Comparison of ENCODE assay signal across 2 cellular contexts in the genomic region with DNA sequence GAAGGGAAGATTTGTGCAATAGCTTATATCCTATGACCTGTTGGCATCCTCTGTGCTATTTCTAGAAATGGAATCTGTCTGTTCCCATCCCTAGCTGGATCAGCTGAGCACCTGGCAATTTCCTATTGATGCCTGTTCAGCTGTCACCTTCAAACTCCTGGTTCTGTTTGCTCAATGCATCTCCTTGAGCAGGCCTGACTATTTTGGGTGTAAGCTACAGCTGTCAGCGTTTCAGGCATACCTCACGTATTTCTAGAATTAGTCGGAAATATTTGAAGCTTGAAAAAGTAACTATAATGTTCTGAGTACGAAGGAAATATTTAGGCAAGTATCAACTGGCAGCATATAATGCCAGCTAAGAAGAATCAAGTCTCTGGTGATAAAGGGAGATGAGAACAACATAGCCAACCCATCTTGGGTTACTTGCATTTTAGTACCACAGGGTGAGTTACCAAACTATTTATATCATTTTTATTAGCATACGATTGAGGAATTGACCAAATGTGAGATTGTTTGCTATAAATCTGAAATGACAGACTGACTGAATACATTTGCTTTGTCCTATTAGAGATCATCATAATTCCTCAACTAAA.
TF ChIP-seq lines count a peak whose summit lies in the region.

No MANE protein-coding gene starts in this region.

TF ChIP-seq in SK-N-SH treated with all-trans-retinoic acid at 6 μM for 48 hours, 23 proteins besides CTCF, POLR2A, EP300 and RAD21:
- TF ChIP-seq, protein P1, sequence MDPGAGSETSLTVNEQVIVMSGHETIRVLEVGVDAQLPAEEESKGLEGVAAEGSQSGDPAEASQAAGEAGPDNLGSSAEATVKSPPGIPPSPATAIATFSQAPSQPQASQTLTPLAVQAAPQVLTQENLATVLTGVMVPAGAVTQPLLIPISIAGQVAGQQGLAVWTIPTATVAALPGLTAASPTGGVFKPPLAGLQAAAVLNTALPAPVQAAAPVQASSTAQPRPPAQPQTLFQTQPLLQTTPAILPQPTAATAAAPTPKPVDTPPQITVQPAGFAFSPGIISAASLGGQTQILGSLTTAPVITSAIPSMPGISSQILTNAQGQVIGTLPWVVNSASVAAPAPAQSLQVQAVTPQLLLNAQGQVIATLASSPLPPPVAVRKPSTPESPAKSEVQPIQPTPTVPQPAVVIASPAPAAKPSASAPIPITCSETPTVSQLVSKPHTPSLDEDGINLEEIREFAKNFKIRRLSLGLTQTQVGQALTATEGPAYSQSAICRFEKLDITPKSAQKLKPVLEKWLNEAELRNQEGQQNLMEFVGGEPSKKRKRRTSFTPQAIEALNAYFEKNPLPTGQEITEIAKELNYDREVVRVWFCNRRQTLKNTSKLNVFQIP (CRISPR knock-in tag; IDR thresholded peaks at IDR 0.05; ENCODE audit: borderline replicate concordance, low read depth): no peak
- TF ChIP-seq, protein P2, sequence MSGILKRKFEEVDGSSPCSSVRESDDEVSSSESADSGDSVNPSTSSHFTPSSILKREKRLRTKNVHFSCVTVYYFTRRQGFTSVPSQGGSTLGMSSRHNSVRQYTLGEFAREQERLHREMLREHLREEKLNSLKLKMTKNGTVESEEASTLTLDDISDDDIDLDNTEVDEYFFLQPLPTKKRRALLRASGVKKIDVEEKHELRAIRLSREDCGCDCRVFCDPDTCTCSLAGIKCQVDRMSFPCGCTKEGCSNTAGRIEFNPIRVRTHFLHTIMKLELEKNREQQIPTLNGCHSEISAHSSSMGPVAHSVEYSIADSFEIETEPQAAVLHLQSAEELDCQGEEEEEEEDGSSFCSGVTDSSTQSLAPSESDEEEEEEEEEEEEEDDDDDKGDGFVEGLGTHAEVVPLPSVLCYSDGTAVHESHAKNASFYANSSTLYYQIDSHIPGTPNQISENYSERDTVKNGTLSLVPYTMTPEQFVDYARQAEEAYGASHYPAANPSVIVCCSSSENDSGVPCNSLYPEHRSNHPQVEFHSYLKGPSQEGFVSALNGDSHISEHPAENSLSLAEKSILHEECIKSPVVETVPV (CRISPR knock-in tag; IDR thresholded peaks at IDR 0.05): no peak

TF ChIP-seq in GM23338, 12 proteins besides CTCF, POLR2A, EP300 and RAD21:
- TF ChIP-seq, protein P3, sequence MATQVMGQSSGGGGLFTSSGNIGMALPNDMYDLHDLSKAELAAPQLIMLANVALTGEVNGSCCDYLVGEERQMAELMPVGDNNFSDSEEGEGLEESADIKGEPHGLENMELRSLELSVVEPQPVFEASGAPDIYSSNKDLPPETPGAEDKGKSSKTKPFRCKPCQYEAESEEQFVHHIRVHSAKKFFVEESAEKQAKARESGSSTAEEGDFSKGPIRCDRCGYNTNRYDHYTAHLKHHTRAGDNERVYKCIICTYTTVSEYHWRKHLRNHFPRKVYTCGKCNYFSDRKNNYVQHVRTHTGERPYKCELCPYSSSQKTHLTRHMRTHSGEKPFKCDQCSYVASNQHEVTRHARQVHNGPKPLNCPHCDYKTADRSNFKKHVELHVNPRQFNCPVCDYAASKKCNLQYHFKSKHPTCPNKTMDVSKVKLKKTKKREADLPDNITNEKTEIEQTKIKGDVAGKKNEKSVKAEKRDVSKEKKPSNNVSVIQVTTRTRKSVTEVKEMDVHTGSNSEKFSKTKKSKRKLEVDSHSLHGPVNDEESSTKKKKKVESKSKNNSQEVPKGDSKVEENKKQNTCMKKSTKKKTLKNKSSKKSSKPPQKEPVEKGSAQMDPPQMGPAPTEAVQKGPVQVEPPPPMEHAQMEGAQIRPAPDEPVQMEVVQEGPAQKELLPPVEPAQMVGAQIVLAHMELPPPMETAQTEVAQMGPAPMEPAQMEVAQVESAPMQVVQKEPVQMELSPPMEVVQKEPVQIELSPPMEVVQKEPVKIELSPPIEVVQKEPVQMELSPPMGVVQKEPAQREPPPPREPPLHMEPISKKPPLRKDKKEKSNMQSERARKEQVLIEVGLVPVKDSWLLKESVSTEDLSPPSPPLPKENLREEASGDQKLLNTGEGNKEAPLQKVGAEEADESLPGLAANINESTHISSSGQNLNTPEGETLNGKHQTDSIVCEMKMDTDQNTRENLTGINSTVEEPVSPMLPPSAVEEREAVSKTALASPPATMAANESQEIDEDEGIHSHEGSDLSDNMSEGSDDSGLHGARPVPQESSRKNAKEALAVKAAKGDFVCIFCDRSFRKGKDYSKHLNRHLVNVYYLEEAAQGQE (IDR thresholded peaks at IDR 0.05; ENCODE audit: unreplicated experiment): no peak
- TF ChIP-seq ZNF331 (CRISPR knock-in tag; IDR thresholded peaks at IDR 0.05; ENCODE audit: low read depth) (no peak), POLR2AphosphoS5 (IDR thresholded peaks at IDR 0.05; ENCODE audit: low read depth) (no peak), NANOG (IDR thresholded peaks at IDR 0.05; ENCODE audit: borderline replicate concordance) (no peak), EZH2 (IDR thresholded peaks at IDR 0.05; ENCODE audit: low read depth, unreplicated experiment) (no peak), ZNF114 (CRISPR knock-in tag; IDR thresholded peaks at IDR 0.05) (no peak), CREB1 (CRISPR knock-in tag; IDR thresholded peaks at IDR 0.05; ENCODE audit: low read depth) (no peak), EZH2phosphoT487 (IDR thresholded peaks at IDR 0.05; ENCODE audit: unreplicated experiment) (no peak), STAT1 (IDR thresholded peaks at IDR 0.05; ENCODE audit: unreplicated experiment) (no peak), JUNB (IDR thresholded peaks at IDR 0.05; ENCODE audit: unreplicated experiment) (no peak)
- TF ChIP-seq, protein P4, sequence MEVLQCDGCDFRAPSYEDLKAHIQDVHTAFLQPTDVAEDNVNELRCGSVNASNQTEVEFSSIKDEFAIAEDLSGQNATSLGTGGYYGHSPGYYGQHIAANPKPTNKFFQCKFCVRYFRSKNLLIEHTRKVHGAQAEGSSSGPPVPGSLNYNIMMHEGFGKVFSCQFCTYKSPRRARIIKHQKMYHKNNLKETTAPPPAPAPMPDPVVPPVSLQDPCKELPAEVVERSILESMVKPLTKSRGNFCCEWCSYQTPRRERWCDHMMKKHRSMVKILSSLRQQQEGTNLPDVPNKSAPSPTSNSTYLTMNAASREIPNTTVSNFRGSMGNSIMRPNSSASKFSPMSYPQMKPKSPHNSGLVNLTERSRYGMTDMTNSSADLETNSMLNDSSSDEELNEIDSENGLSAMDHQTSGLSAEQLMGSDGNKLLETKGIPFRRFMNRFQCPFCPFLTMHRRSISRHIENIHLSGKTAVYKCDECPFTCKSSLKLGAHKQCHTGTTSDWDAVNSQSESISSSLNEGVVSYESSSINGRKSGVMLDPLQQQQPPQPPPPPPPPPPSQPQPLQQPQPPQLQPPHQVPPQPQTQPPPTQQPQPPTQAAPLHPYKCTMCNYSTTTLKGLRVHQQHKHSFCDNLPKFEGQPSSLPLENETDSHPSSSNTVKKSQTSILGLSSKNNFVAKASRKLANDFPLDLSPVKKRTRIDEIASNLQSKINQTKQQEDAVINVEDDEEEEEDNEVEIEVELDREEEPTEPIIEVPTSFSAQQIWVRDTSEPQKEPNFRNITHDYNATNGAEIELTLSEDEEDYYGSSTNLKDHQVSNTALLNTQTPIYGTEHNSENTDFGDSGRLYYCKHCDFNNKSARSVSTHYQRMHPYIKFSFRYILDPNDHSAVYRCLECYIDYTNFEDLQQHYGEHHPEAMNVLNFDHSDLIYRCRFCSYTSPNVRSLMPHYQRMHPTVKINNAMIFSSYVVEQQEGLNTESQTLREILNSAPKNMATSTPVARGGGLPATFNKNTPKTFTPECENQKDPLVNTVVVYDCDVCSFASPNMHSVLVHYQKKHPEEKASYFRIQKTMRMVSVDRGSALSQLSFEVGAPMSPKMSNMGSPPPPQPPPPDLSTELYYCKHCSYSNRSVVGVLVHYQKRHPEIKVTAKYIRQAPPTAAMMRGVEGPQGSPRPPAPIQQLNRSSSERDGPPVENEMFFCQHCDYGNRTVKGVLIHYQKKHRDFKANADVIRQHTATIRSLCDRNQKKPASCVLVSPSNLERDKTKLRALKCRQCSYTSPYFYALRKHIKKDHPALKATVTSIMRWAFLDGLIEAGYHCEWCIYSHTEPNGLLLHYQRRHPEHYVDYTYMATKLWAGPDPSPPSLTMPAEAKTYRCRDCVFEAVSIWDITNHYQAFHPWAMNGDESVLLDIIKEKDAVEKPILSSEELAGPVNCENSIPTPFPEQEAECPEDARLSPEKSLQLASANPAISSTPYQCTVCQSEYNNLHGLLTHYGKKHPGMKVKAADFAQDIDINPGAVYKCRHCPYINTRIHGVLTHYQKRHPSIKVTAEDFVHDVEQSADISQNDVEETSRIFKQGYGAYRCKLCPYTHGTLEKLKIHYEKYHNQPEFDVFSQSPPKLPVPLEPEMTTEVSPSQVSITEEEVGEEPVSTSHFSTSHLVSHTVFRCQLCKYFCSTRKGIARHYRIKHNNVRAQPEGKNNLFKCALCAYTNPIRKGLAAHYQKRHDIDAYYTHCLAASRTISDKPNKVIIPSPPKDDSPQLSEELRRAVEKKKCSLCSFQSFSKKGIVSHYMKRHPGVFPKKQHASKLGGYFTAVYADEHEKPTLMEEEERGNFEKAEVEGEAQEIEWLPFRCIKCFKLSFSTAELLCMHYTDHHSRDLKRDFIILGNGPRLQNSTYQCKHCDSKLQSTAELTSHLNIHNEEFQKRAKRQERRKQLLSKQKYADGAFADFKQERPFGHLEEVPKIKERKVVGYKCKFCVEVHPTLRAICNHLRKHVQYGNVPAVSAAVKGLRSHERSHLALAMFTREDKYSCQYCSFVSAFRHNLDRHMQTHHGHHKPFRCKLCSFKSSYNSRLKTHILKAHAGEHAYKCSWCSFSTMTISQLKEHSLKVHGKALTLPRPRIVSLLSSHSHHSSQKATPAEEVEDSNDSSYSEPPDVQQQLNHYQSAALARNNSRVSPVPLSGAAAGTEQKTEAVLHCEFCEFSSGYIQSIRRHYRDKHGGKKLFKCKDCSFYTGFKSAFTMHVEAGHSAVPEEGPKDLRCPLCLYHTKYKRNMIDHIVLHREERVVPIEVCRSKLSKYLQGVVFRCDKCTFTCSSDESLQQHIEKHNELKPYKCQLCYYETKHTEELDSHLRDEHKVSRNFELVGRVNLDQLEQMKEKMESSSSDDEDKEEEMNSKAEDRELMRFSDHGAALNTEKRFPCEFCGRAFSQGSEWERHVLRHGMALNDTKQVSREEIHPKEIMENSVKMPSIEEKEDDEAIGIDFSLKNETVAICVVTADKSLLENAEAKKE (CRISPR knock-in tag; IDR thresholded peaks at IDR 0.05): no peak
